8 cellular contexts compared by ENCODE assay signal in the genomic region with DNA sequence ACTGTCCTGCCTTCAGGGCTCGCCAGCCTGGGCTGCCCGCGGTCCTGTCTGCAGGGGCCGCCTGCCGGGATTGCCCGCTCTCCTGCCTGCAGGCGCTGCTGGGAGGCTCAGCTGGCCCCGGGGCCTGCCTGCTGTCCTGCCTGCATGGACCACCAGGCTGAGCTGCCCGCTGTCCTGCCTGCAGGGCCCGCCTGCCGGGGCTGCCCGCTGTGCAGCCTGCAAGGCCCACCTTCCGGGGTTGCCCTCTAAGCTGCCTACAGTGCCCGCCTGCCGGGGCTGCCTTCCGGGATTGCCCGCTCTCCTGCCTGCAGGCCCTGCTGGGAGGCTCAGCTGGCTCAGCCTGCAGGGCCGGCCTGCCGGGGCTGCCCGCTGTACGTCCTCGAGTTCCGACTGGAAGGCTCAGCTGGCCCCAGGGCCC.
A peak's percentile ranks its signal among the peaks of the same experiment; 100 is the strongest.
DNase-seq lines count a peak whose midpoint lies in the region; ATAC-seq and TF ChIP-seq lines count a peak whose summit lies in the region.

No MANE protein-coding gene starts in this region.

- H3K4me3 Mint-ChIP-seq in endothelial cell (ENCODE audit: unreplicated experiment): no peak overlapping the region

- H3K9me3 Mint-ChIP-seq in endothelial cell (ENCODE audit: unreplicated experiment): peaks cover 50% of the 10 kb centered on the region

- TF ChIP-seq CTCF in endothelial cell (IDR thresholded peaks at IDR 0.05; ENCODE audit: unreplicated experiment): no peak
- no peak for TF ChIP-seq CTCF in GM10266 (IDR thresholded peaks at IDR 0.05; ENCODE audit: control insufficient read depth, insufficient read depth, low read depth, missing control alignments)

- no peaks in the 10 kb centered on the region for H3K4me1 Mint-ChIP-seq in endothelial cell (ENCODE audit: unreplicated experiment)

- no peak overlapping the region for H3K27ac Mint-ChIP-seq in endothelial cell (ENCODE audit: unreplicated experiment)

- ATAC-seq in HG02763 (IDR thresholded peaks at IDR 0.05; ENCODE audit: unreplicated experiment) (peak; percentile 20), esophagus mucosa (peak; percentile 75), GM18868 (IDR thresholded peaks at IDR 0.05; ENCODE audit: unreplicated experiment) (no peak), HG02884 (IDR thresholded peaks at IDR 0.05; ENCODE audit: unreplicated experiment) (no peak)

- H3K27me3 Mint-ChIP-seq in endothelial cell (ENCODE audit: unreplicated experiment): peaks cover 8% of the 10 kb centered on the region

- DNase-seq in UCSD-AML1 (lab: John Stamatoyannopoulos, UW; ENCODE audit: unreplicated experiment) (peak; percentile 92), endothelial cell (ENCODE audit: low spot score) (no peak), GM10266 (ENCODE audit: extremely low spot score) (no peak)
- peak; percentile 77 for DNase-seq in stimulated activated CD4-positive, alpha-beta T cell treated with anti-CD3 and anti-CD28 coated beads, Interleukin-1b, Interleukin-23, amount 100 ng/mL, for 48 hours

- H3K36me3 Mint-ChIP-seq in endothelial cell (ENCODE audit: low read depth, unreplicated experiment): peaks cover 18% of the 10 kb centered on the region

Comparison
In these comparisons a context has a peak if more than half of its experiments do, and no peak if none do; other contexts are left out.
1. ATAC-seq: peak in HG02763 (single experiment) and esophagus mucosa (single experiment); none in GM18868 (single experiment) and HG02884 (single experiment).
2. DNase-seq: peak in UCSD-AML1 (single experiment) and stimulated activated CD4-positive, alpha-beta T cell treated with anti-CD3 and anti-CD28 coated beads, Interleukin-1b, Interleukin-23, amount 100 ng/mL, for 48 hours (single experiment); none in endothelial cell (single experiment) and GM10266 (single experiment).